8 cellular contexts compared by ENCODE assay signal in the genomic region with DNA sequence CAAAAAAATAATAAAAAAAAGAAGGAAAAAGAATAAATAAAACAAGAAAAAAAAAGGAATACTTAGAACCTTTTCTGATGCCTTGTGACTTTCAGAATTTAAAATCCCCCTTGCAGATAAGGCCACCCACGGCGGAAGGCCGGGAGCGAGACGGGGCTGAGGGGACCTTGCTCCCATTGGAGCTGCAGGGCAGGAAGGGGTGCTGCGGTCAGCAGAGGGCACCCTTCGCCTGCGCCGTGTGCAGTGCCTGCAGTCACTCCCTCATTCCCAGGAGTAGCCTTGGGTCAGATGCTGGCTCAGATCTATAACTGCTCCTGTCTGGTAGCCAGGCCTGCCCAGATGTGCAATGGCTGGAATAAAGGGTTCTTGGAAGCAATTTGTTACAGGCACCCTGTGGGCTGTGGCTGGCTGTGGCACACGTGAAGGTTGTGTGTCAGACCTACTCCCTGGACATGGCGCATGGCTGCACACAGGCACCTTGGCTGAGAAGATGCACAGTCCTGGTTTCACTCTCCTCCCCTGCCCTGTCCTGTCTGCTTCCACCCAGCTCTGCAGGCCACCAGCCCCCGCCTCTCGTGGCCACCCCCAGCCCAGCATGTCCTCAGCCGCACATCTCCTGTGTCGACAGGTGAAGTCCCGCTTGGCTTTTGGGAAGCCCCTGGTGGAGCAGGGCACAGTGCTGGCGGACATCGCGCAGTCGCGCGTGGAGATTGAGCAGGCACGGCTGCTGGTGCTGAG. TPM values are rescaled to one million over a fixed set of nuclear protein-coding genes. Genes with fewer than 3 reads are reported as not detected.
DNase-seq lines count a peak whose midpoint lies in the region; ATAC-seq and TF ChIP-seq lines count a peak whose summit lies in the region.

No MANE protein-coding gene starts in this region.

- no peak overlapping the region for H3K27ac ChIP-seq in right lobe of liver
- H3K27ac ChIP-seq in uterus = no peak overlapping the region

- H3K36me3 ChIP-seq in right lobe of liver (peaks cover 0 to 9% (median 0%) of the 10 kb centered on the region in 4 donors), uterus (no peaks in the 10 kb centered on the region)

- peak; percentile 88 to 94 (median 92) for ATAC-seq in right lobe of liver
- ATAC-seq in HG02938 (IDR thresholded peaks at IDR 0.05; ENCODE audit: unreplicated experiment) = no peak

- TF ChIP-seq CTCF in chondrocyte (IDR thresholded peaks at IDR 0.05) (peak; percentile 76), right lobe of liver (IDR thresholded peaks at IDR 0.05) (peak; percentile 87 to 93 (median 91)), uterus (IDR thresholded peaks at IDR 0.05) (peak; percentile 81 to 90 (median 86))

- no peaks in the 10 kb centered on the region for H3K9me3 ChIP-seq in right lobe of liver
- H3K9me3 ChIP-seq in uterus = no peaks in the 10 kb centered on the region

- no peak overlapping the region for H3K4me3 Mint-ChIP-seq in chondrocyte (ENCODE audit: unreplicated experiment)

- no peak for TF ChIP-seq POLR2A in right lobe of liver (IDR thresholded peaks at IDR 0.05)
- no peak for TF ChIP-seq POLR2A in uterus (IDR thresholded peaks at IDR 0.05)

- no peaks in the 10 kb centered on the region for H3K9me3 Mint-ChIP-seq in chondrocyte (ENCODE audit: low read depth)

- H3K4me1 Mint-ChIP-seq in chondrocyte (ENCODE audit: low read depth) = peaks cover 17% of the 10 kb centered on the region

- intact Hi-C loops in right lobe of liver (cut with DNase I) = loop anchor here in 1 of 2 donors (10.0 kb wide), 1 partner anchor 61 kb away; no protein-coding TSS in a partner anchor
- intact Hi-C loops in uterus (cut with DNase I; ENCODE audit: low total_unique reads) = no loop called here

- H3K27me3 ChIP-seq in right lobe of liver (no peaks in the 10 kb centered on the region), uterus (no peaks in the 10 kb centered on the region)

- no peak overlapping the region for H3K27ac Mint-ChIP-seq in chondrocyte (ENCODE audit: unreplicated experiment)

- DNase-seq in DMS79 treated with DMSO at 0.1 percent for 48 hours (lab: John Stamatoyannopoulos, UW) = peak; percentile 3
- no peak for DNase-seq in DMS79 (lab: John Stamatoyannopoulos, UW)
- DNase-seq in NCI-H2227 (lab: John Stamatoyannopoulos, UW; ENCODE audit: unreplicated experiment) = peak; percentile 17
- DNase-seq in chondrocyte (ENCODE audit: low spot score) = no peak
- DNase-seq in right lobe of liver = peak; percentile 70 to 79 (median 79)
- peak; percentile 52 to 70 for DNase-seq in uterus
- no peak for DNase-seq in NCI-H187 (lab: John Stamatoyannopoulos, UW)

- H3K4me3 ChIP-seq in right lobe of liver (no peak overlapping the region), uterus (no peak overlapping the region)

- peaks cover 0 to 38% (median 15%) of the 10 kb centered on the region in 4 donors for H3K4me1 ChIP-seq in right lobe of liver
- no peaks in the 10 kb centered on the region for H3K4me1 ChIP-seq in uterus

- peaks cover 3% of the 10 kb centered on the region for H3K36me3 Mint-ChIP-seq in chondrocyte (ENCODE audit: low read depth)

- no peaks in the 10 kb centered on the region for H3K27me3 Mint-ChIP-seq in chondrocyte (ENCODE audit: low read depth)

- 67% methylated on average over 17 of the region's 23 CpGs for WGBS in right lobe of liver (ENCODE audit: insufficient coverage, low coverage, low lambda C conversion rate, missing lambda C conversion rate)

RNA-seq across cellular contexts. Expression of a gene that starts 13.4 kb away (rescaled TPM):
- total RNA-seq in chondrocyte (42.0 to 73.8 TPM (median 73.3 TPM) in 3 replicates), right lobe of liver (1,000 to 10,000 TPM in 2 of 6 experiments, 100 to 1,000 TPM in 4; 287 to 1,060 (median 749) TPM), uterus (100 to 1,000 TPM in 1 of 4 donors, 10 to 100 TPM in 3; 13.1 to 102 (median 73.5) TPM)

Comparison
In these comparisons a context has a peak if more than half of its experiments do, and no peak if none do; other contexts are left out.
1. DNase-seq: peak in DMS79 treated with DMSO at 0.1 percent for 48 hours (single experiment), NCI-H2227 (single experiment), right lobe of liver (3 of 3) and uterus (2 of 2); none in DMS79 (single experiment), chondrocyte (single experiment) and NCI-H187 (0 of 2).
2. Peak in every context shown above with its lines, with median percentiles within 50 percentile points of each other: CTCF ChIP-seq.